17 cellular contexts compared by ENCODE assay signal in the genomic region with DNA sequence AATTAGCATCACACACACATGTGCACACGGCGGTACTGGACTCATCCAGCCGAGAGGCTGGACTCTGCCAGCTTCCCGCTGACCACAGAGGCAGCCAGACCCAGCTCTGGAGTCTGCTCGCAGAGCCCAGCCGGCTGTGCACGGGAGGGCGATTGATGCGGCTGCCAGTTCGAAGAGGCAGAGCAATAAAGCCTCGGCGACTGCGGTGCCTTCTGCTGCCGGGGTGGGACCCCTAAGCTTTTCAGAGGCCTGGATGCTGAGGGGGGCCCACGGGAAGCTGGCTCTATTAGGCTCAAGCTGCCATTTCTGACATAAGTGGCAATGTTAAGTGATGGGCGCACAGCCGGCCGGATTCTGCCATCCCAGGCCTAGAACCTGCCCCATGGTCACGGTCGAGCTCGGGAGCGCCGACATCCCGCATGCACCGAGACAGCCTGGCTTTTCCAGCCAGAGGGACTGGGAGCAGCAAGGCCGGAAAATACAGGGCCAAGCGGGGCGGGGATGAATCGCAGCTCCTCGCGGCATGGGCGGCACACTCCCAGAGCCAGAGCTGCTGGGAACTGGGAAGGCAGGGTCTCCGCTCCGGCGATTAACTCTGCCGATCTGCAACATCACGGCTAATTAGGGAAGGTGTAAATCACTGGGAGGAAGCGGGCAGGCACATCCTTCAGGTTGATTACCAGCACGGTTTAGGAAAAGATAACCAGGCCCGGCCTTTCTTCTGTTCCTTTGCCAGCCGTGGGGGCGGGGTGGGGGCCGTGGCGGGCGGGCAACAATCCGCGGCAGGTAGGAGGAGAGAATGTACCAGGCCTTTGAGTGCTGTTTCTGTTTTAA. TPM values are rescaled to one million over a fixed set of nuclear protein-coding genes. Genes with fewer than 3 reads are reported as not detected.
DNase-seq lines count a peak whose midpoint lies in the region; ATAC-seq and TF ChIP-seq lines count a peak whose summit lies in the region.
"Had no signal": no experiment of that assay in that cellular context is flagged by ENCODE, and none has a peak within 500 bp of the region (broad histone marks: within the 10 kb centered on the region; RNA-seq: fewer than 3 reads in every experiment).

No MANE protein-coding gene starts in this region.

- H3K27ac Mint-ChIP-seq in endodermal cell = peak overlapping the region; percentile 44
- peak overlapping the region; percentile 72 for H3K27ac Mint-ChIP-seq in nephron progenitor cell
- H3K27ac Mint-ChIP-seq: activated CD8-positive, alpha-beta T cell treated with anti-CD3 and anti-CD28 coated beads, Interleukin-2, amount 10 ng/mL, durations not matched to agents 7 days and 5 days; CD8-positive, alpha-beta T cell; natural killer cell treated with Interleukin-12 subunit alpha and Interleukin-12 subunit beta and Interleukin-15 and Interleukin-18, amount 100 ng/mL, for 72 hours; stimulated activated naive CD8-positive, alpha-beta T cell treated with anti-CD3 and anti-CD28 coated beads, Interleukin-15, Interleukin-2, amounts not matched to agents 100 ng/mL and 50 ng/mL, for 24 hours had no signal

- no peaks in the 10 kb centered on the region for H3K79me2 ChIP-seq in osteoblast (ENCODE audit: insufficient read depth, low read length)

- H4K20me1 ChIP-seq in osteoblast (ENCODE audit: insufficient read depth, low read length) = peaks cover 42% of the 10 kb centered on the region

- H3K9me3 ChIP-seq in heart left ventricle (no peaks in the 10 kb centered on the region), endodermal cell (ENCODE audit: control insufficient read depth, low read length) (no peaks in the 10 kb centered on the region), osteoblast (ENCODE audit: low read depth, low read length) (no peaks in the 10 kb centered on the region)

- H3K4me3 Mint-ChIP-seq in endodermal cell (no peak overlapping the region), nephron progenitor cell (no peak overlapping the region)
- H3K4me3 Mint-ChIP-seq: activated CD8-positive, alpha-beta T cell treated with anti-CD3 and anti-CD28 coated beads, Interleukin-2, amount 10 ng/mL, durations not matched to agents 7 days and 5 days; CD8-positive, alpha-beta T cell; natural killer cell treated with Interleukin-12 subunit alpha and Interleukin-12 subunit beta and Interleukin-15 and Interleukin-18, amount 100 ng/mL, for 72 hours; stimulated activated naive CD8-positive, alpha-beta T cell treated with anti-CD3 and anti-CD28 coated beads, Interleukin-15, Interleukin-2, amounts not matched to agents 100 ng/mL and 50 ng/mL, for 24 hours had no signal

- H3K4me1 Mint-ChIP-seq in endodermal cell = peaks cover 15% of the 10 kb centered on the region
- peaks cover 66% of the 10 kb centered on the region for H3K4me1 Mint-ChIP-seq in nephron progenitor cell

- no peak overlapping the region for H3K4me2 ChIP-seq in osteoblast (ENCODE audit: insufficient read depth, low read length)

- no peak overlapping the region for H2AFZ ChIP-seq in osteoblast (ENCODE audit: low read length)

- DNase-seq in Right ventricle myocardium inferior (ENCODE audit: missing footprints) = peak; percentile 34
- DNase-seq in heart left ventricle = no peak
- peak; percentile 69 for DNase-seq in endodermal cell
- DNase-seq in nephron progenitor cell = peak; percentile 59
- no peak for DNase-seq in HK-2 (ENCODE audit: unreplicated experiment)
- no peak for DNase-seq in osteoblast (ENCODE audit: insufficient read length, low spot score, missing footprints)
- DNase-seq: activated CD8-positive, alpha-beta T cell treated with anti-CD3 and anti-CD28 coated beads, Interleukin-2, amount 10 ng/mL, durations not matched to agents 7 days and 5 days; cerebellar nuclear complex; foreskin keratinocyte; NCI-H1417; T-helper 1 cell had no signal

- no peak for TF ChIP-seq CTCF in heart left ventricle (IDR thresholded peaks at IDR 0.05)
- no peak for TF ChIP-seq CTCF in endodermal cell (conservative IDR thresholded peaks at IDR 0.05)
- TF ChIP-seq CTCF in nephron progenitor cell (IDR thresholded peaks at IDR 0.05) = no peak
- TF ChIP-seq CTCF in osteoblast (IDR thresholded peaks at IDR 0.05; ENCODE audit: extremely low read depth, low read depth, low read length) = no peak

- no peak overlapping the region for H3K9ac ChIP-seq in endodermal cell (ENCODE audit: extremely low read depth, low read length, poor library complexity, severe bottlenecking)

- TF ChIP-seq POLR2A in heart left ventricle (IDR thresholded peaks at IDR 0.05) = no peak

- no peaks in the 10 kb centered on the region for H3K9me3 Mint-ChIP-seq in endodermal cell
- no peaks in the 10 kb centered on the region for H3K9me3 Mint-ChIP-seq in nephron progenitor cell
- H3K9me3 Mint-ChIP-seq: CD8-positive, alpha-beta T cell; natural killer cell treated with Interleukin-12 subunit alpha and Interleukin-12 subunit beta and Interleukin-15 and Interleukin-18, amount 100 ng/mL, for 72 hours; stimulated activated naive CD8-positive, alpha-beta T cell treated with anti-CD3 and anti-CD28 coated beads, Interleukin-15, Interleukin-2, amounts not matched to agents 100 ng/mL and 50 ng/mL, for 24 hours had no signal

- H3K27me3 Mint-ChIP-seq in endodermal cell (ENCODE audit: insufficient read depth) (no peaks in the 10 kb centered on the region), nephron progenitor cell (ENCODE audit: low read depth, poor library complexity) (no peaks in the 10 kb centered on the region)
- H3K27me3 Mint-ChIP-seq: stimulated activated naive CD8-positive, alpha-beta T cell treated with anti-CD3 and anti-CD28 coated beads, Interleukin-15, Interleukin-2, amounts not matched to agents 100 ng/mL and 50 ng/mL, for 24 hours had no signal

- H3K27ac ChIP-seq in heart left ventricle (no peak overlapping the region), endodermal cell (ENCODE audit: low read depth, low read length) (no peak overlapping the region), osteoblast (ENCODE audit: low read depth, low read length) (no peak overlapping the region)
- H3K27ac ChIP-seq: foreskin keratinocyte had no signal

- 92 to 95% (median 93%) methylated on average over 38 to 47 of the region's 47 CpGs for WGBS in heart left ventricle, 4 donors
- WGBS in endodermal cell (ENCODE audit: insufficient coverage in 1 of 2, insufficient read length in 1 of 2), 2 experiments = 94 to 95% methylated on average over 31 to 44 of the region's 47 CpGs

- H3K36me3 ChIP-seq in heart left ventricle (peaks cover 0 to 8% (median 0%) of the 10 kb centered on the region in 9 donors), endodermal cell (ENCODE audit: control insufficient read depth, insufficient read depth, low read length) (peaks cover 6% of the 10 kb centered on the region), osteoblast (ENCODE audit: insufficient read depth, low read length) (no peaks in the 10 kb centered on the region)

- intact Hi-C loops in Right ventricle myocardium inferior (cut with DNase I) = no loop called here
- intact Hi-C loops in heart left ventricle (cut with DNase I) = loop anchor here in 2 of 10 donors (10.0 kb wide), 2 partner anchors 123 to 173 kb away; no protein-coding TSS in a partner anchor

- H3K27me3 ChIP-seq in heart left ventricle (no peaks in the 10 kb centered on the region), endodermal cell (ENCODE audit: control insufficient read depth, insufficient read depth, low read length, poor library complexity, severe bottlenecking) (no peaks in the 10 kb centered on the region), osteoblast (ENCODE audit: insufficient read depth, low read length) (no peaks in the 10 kb centered on the region)
- H3K27me3 ChIP-seq: foreskin keratinocyte had no signal

- H3K36me3 Mint-ChIP-seq in endodermal cell (ENCODE audit: low read depth) (peaks cover 8% of the 10 kb centered on the region), nephron progenitor cell (ENCODE audit: low read depth) (peaks cover 7% of the 10 kb centered on the region)
- H3K36me3 Mint-ChIP-seq: CD8-positive, alpha-beta T cell; natural killer cell treated with Interleukin-12 subunit alpha and Interleukin-12 subunit beta and Interleukin-15 and Interleukin-18, amount 100 ng/mL, for 72 hours had no signal

- ATAC-seq in Right ventricle myocardium inferior = no peak
- ATAC-seq in heart left ventricle = no peak
- no peak for ATAC-seq in GM21786 (IDR thresholded peaks at IDR 0.05; ENCODE audit: unreplicated experiment)
- no peak for ATAC-seq in GM18517 (IDR thresholded peaks at IDR 0.05; ENCODE audit: unreplicated experiment)
- ATAC-seq: activated CD8-positive, alpha-beta T cell treated with anti-CD3 and anti-CD28 coated beads, Interleukin-2, amount 10 ng/mL, durations not matched to agents 7 days and 5 days; CD8-positive, alpha-beta T cell; foreskin keratinocyte; HCT116; natural killer cell treated with Interleukin-12 subunit alpha and Interleukin-12 subunit beta and Interleukin-15 and Interleukin-18, amount 100 ng/mL, for 72 hours had no signal

- H3K4me1 ChIP-seq in heart left ventricle = no peaks in the 10 kb centered on the region
- peaks cover 3% of the 10 kb centered on the region for H3K4me1 ChIP-seq in endodermal cell (ENCODE audit: control insufficient read depth, insufficient read depth, low read length)
- no peaks in the 10 kb centered on the region for H3K4me1 ChIP-seq in osteoblast (ENCODE audit: insufficient read depth, low read length)
- H3K4me1 ChIP-seq: foreskin keratinocyte had no signal

- H3K4me3 ChIP-seq in heart left ventricle (no peak overlapping the region), endodermal cell (ENCODE audit: low read length) (no peak overlapping the region), osteoblast (ENCODE audit: insufficient read depth, low read length) (no peak overlapping the region)

RNA-seq across cellular contexts. Expression of gene TBC1D16, which starts 57.7 kb away (rescaled TPM):
- total RNA-seq in Right ventricle myocardium inferior (16.3 TPM), heart left ventricle (10 to 100 TPM; 12.3 to 22.1 (median 17.5) TPM), endodermal cell (100 to 1,000 TPM in 1 of 2 donors, 10 to 100 TPM in 1; 88.2 to 116 TPM), osteoblast (63.1 and 68.8 TPM in 2 replicates)
- polyA plus RNA-seq in heart left ventricle = 10 to 100 TPM in 1 of 2 donors, 1 to 10 TPM in 1; 5.3 to 14.1 TPM
- 56.3 TPM for polyA plus RNA-seq in endodermal cell (2013, experiment 1 of 2)
- polyA plus RNA-seq in endodermal cell (2013, experiment 2 of 2) = 53.8 TPM

RNA-seq across cellular contexts. Expression of gene CCDC40, which starts 58.5 kb away (rescaled TPM):
- total RNA-seq in Right ventricle myocardium inferior (5.4 TPM), heart left ventricle (1 to 10 TPM; 2.4 to 9.0 (median 5.9) TPM), endodermal cell (10 to 100 TPM; 21.7 to 38.9 TPM), osteoblast (8.3 and 11.8 TPM in 2 replicates)
- 1 to 10 TPM; 2.7 to 6.1 TPM for polyA plus RNA-seq in heart left ventricle
- 16.3 TPM for polyA plus RNA-seq in endodermal cell (2013, experiment 1 of 2)
- 14.2 TPM for polyA plus RNA-seq in endodermal cell (2013, experiment 2 of 2)
- total RNA-seq: activated CD8-positive, alpha-beta T cell treated with anti-CD3 and anti-CD28 coated beads, Interleukin-2, amount 10 ng/mL, durations not matched to agents 7 days and 5 days had no signal

Comparison
In these comparisons a context has a peak if more than half of its experiments do, and no peak if none do; other contexts are left out.
1. DNase-seq: peak in Right ventricle myocardium inferior (single experiment), endodermal cell (single experiment) and nephron progenitor cell (single experiment); none in heart left ventricle (0 of 5), HK-2 (single experiment) and osteoblast (single experiment).